Comparison of ENCODE assay signal across 8 cellular contexts in the genomic region with DNA sequence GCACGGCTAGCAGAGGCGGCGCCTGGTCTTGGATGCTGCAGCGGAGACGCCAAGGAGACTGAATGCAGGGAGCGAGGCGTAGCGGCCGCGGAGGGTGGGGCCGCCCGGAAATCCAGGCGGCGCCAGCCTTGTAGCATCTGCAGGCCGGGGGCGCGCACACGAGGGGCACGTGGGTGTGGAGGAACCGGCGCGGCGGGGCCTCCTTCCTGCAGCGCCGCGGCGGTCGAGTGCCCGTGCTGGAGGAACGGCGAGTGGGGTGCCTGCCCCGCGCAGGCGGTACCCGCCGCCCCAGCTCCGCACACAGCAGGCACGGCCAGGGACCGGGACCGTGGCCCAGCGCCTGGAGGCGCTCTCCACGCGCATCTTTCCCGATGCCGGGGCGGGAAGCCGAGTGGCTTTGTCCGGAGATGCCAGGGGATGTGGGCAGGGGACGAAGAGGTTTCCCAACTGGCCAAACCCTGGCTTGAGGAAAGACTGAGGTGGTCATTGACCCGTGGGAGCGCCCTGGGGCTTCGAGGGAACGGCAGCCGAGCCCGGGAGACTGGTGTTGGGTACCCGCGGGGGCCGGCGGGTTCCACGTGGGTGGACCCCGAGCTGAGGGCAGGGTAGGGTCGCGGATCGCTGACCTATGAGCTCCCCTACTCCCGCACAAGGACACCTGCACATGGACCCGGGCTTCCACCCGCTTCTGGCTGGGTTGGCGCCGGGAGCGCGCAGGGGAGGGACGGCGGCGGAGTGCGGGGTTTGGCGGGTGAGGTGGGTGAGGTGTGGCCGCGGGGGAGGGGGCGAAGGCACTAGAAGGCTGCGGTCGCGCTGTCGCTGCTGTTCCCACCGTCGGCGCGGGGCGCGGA.
A peak's percentile ranks its signal among the peaks of the same experiment; 100 is the strongest.
DNase-seq lines count a peak whose midpoint lies in the region; ATAC-seq and TF ChIP-seq lines count a peak whose summit lies in the region.

No MANE protein-coding gene starts in this region.

- no peaks in the 10 kb centered on the region for H3K36me3 ChIP-seq in BLaER1

- DNase-seq in RWPE1 (ENCODE audit: low spot score) (peak; percentile 20), neural crest cell (ENCODE audit: low read depth, low spot score) (no peak), midbrain (lab: John Stamatoyannopoulos, UW) (no peak)

- peaks cover 77% of the 10 kb centered on the region for H3K27me3 ChIP-seq in BLaER1

- H3K4me1 ChIP-seq in BLaER1 = peaks cover 47% of the 10 kb centered on the region

- ATAC-seq in GM18868 (IDR thresholded peaks at IDR 0.05; ENCODE audit: unreplicated experiment) (peak; percentile 30), GM18858 (IDR thresholded peaks at IDR 0.05; ENCODE audit: unreplicated experiment) (no peak), HG03108 (IDR thresholded peaks at IDR 0.05; ENCODE audit: unreplicated experiment) (no peak)

- POLR2A ChIA-PET in RWPE1 (lab: Yijun Ruan, JAX; ENCODE audit: low non-redundant PET) = no interaction called here

- H4K20me1 ChIP-seq in BLaER1 = peaks cover 53% of the 10 kb centered on the region

- H3K9me3 ChIP-seq in BLaER1 = peaks cover 30% of the 10 kb centered on the region; the same call in 1 of the 2 replicates

- peaks cover 91% of the 10 kb centered on the region for H3K27me3 Mint-ChIP-seq in dendritic cell treated with granulocyte-macrophage colony-stimulating factor and Interleukin-4, amounts not matched to agents 40 ng/mL and 50 ng/mL, for 4 days
- H3K27me3 Mint-ChIP-seq in neural crest cell (ENCODE audit: low read depth) = peaks cover 96% of the 10 kb centered on the region

- peak; percentile 25; the same call in 1 of the 2 replicates for TF ChIP-seq CTCF in RWPE1 (conservative IDR thresholded peaks at IDR 0.05; ENCODE audit: low read depth)
- no peak for TF ChIP-seq CTCF in neural crest cell (conservative IDR thresholded peaks at IDR 0.05)

- H3K4me3 ChIP-seq in BLaER1 = peak overlapping the region; percentile 67

- H3K4me2 ChIP-seq in BLaER1 = peak overlapping the region; percentile 99

- peaks cover 9% of the 10 kb centered on the region for H3K9me3 Mint-ChIP-seq in dendritic cell treated with granulocyte-macrophage colony-stimulating factor and Interleukin-4, amounts not matched to agents 40 ng/mL and 50 ng/mL, for 4 days
- peaks cover 10% of the 10 kb centered on the region for H3K9me3 Mint-ChIP-seq in neural crest cell

- no peak overlapping the region for H3K9ac ChIP-seq in BLaER1

- intact Hi-C loops in dendritic cell treated with granulocyte-macrophage colony-stimulating factor and Interleukin-4, amounts not matched to agents 40 ng/mL and 50 ng/mL, for 4 days (cut with micrococcal nuclease) = no loop called here

- no peaks in the 10 kb centered on the region for H3K36me3 Mint-ChIP-seq in dendritic cell treated with granulocyte-macrophage colony-stimulating factor and Interleukin-4, amounts not matched to agents 40 ng/mL and 50 ng/mL, for 4 days (ENCODE audit: low read depth)
- H3K36me3 Mint-ChIP-seq in neural crest cell (ENCODE audit: low read depth) = peaks cover 12% of the 10 kb centered on the region

- no peak overlapping the region for H3K27ac Mint-ChIP-seq in dendritic cell treated with granulocyte-macrophage colony-stimulating factor and Interleukin-4, amounts not matched to agents 40 ng/mL and 50 ng/mL, for 4 days
- H3K27ac Mint-ChIP-seq in neural crest cell (ENCODE audit: unreplicated experiment) = no peak overlapping the region

- peak overlapping the region; percentile 61 for H3K4me3 Mint-ChIP-seq in dendritic cell treated with granulocyte-macrophage colony-stimulating factor and Interleukin-4, amounts not matched to agents 40 ng/mL and 50 ng/mL, for 4 days
- peak overlapping the region; percentile 87 for H3K4me3 Mint-ChIP-seq in neural crest cell

- peaks cover 44% of the 10 kb centered on the region for H3K4me1 Mint-ChIP-seq in dendritic cell treated with granulocyte-macrophage colony-stimulating factor and Interleukin-4, amounts not matched to agents 40 ng/mL and 50 ng/mL, for 4 days (ENCODE audit: low read depth)
- peaks cover 40% of the 10 kb centered on the region for H3K4me1 Mint-ChIP-seq in neural crest cell

- CTCF ChIA-PET in RWPE1 (lab: Yijun Ruan, JAX) = interaction anchor here (0.7 to 1.2 kb wide), 2 partner anchors 108 to 1024 kb away, joined by 3 to 4 read pairs; no protein-coding TSS in a partner anchor

- H3K27ac ChIP-seq in BLaER1 (no peak overlapping the region), RWPE1 (peak overlapping the region; percentile 87)
